20 cellular contexts compared by ENCODE assay signal in the genomic region with DNA sequence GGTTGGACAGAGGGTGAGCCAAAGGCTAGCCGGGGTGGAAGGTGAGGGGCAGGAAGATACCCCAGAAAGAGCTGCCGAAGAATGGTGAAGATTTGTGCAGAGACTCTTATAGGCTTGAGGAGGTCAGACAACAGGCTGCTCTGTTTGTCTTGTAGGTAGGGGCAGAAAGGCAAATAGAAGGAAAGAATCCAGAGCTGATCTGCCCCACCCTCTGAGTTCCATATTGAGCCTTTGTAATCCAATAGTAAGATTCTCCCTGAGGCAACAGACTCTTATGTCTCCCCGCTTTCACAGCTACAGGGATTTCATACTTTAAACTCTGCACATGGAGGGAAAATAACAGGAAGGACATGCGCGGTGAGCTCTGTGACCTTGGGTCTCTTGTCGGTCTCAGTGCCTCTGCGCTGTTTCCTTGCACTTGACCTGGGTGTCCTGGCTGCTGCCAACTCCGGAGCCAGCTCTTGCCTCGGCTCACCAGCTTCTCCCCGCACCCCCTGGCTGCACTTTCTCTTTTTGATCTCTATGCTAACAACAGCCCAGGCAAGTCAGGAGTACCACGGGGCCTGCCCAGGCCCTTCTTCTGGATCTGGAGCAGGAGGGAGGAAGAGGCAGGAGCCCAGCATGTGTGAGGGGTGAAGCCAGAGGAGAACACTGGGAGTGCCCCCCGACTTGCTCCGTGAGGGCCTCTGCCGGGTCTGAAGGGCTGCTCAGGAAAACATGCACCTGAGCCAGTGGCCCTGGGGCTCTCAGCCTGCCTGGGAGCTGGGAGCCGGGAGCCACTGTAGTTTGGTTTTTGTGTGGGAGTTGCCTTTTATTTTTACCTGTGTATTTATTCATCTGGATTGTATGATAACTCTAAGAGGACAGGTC.
DNase-seq lines count a peak whose midpoint lies in the region; ATAC-seq and TF ChIP-seq lines count a peak whose summit lies in the region.
"Had no signal": no experiment of that assay in that cellular context is flagged by ENCODE, and none has a peak within 500 bp of the region (broad histone marks: within the 10 kb centered on the region; RNA-seq: fewer than 3 reads in every experiment).

No MANE protein-coding gene starts in this region.

- ATAC-seq in Right ventricle myocardium inferior (peak; percentile 42), left ventricle myocardium superior (peak; percentile 79)
- ATAC-seq in activated T-cell treated with anti-CD3 and anti-CD28 coated beads, Interleukin-2, amount 50 U/mL, for 72 hours (replicated peaks in 1 of 2), result no peak
- ATAC-seq: K562; naive thymus-derived CD4-positive, alpha-beta T cell; T-cell had no signal

- H3K27ac ChIP-seq in right atrium auricular region (no peak overlapping the region), muscle layer of duodenum (ENCODE audit: low read length) (peak overlapping the region; percentile 33)
- H3K27ac ChIP-seq: GM23248 had no signal

- H3K27ac Mint-ChIP-seq in activated T-cell treated with anti-CD3 and anti-CD28 coated beads, Interleukin-2, amount 50 U/mL, for 72 hours, result no peak overlapping the region
- H3K27ac Mint-ChIP-seq: CD14-positive monocyte; naive thymus-derived CD4-positive, alpha-beta T cell; T-cell had no signal

- H3K36me3 Mint-ChIP-seq in activated T-cell treated with anti-CD3 and anti-CD28 coated beads, Interleukin-2, amount 50 U/mL, for 72 hours (ENCODE audit: insufficient read depth in 2 of 2), result no peaks in the 10 kb centered on the region
- H3K36me3 Mint-ChIP-seq: CD14-positive monocyte; naive thymus-derived CD4-positive, alpha-beta T cell; T-cell had no signal

- TF ChIP-seq CTCF in right atrium auricular region (IDR thresholded peaks at IDR 0.05) (no peak), GM10266 (IDR thresholded peaks at IDR 0.05; ENCODE audit: control insufficient read depth, insufficient read depth, low read depth, missing control alignments) (no peak)

- H3K4me1 Mint-ChIP-seq in activated T-cell treated with anti-CD3 and anti-CD28 coated beads, Interleukin-2, amount 50 U/mL, for 72 hours (ENCODE audit: low read depth), result peaks cover 5% of the 10 kb centered on the region
- H3K4me1 Mint-ChIP-seq: CD14-positive monocyte had no signal

- intact Hi-C loops in Right ventricle myocardium inferior (cut with DNase I) (no loop called here), left ventricle myocardium superior (cut with micrococcal nuclease) (no loop called here)

- no peak overlapping the region for H3K4me3 ChIP-seq in right atrium auricular region
- no peak overlapping the region for H3K4me3 ChIP-seq in muscle layer of duodenum (ENCODE audit: low read depth in 1 of 2, low read length in 2 of 2)
- H3K4me3 ChIP-seq: GM23248, K562, Peyer's patch had no signal

- DNase-seq in Right ventricle myocardium inferior (ENCODE audit: missing footprints) (peak; percentile 72), right atrium auricular region (ENCODE audit: low spot score) (no peak), left ventricle myocardium superior (no peak), NCI-H2196 treated with DMSO at 0.1 percent for 48 hours (lab: John Stamatoyannopoulos, UW; ENCODE audit: unreplicated experiment) (no peak), GM10266 (ENCODE audit: extremely low spot score) (no peak), pons (ENCODE audit: low spot score) (no peak)
- no peak for DNase-seq in activated T-cell treated with anti-CD3 and anti-CD28 coated beads, Interleukin-2, amount 50 U/mL, for 72 hours
- DNase-seq: activated gamma-delta T cell treated with Interleukin-2 at 50 U/mL for 16 hours; DMS79; GM23248; kidney glomerular epithelial cell; naive thymus-derived CD4-positive, alpha-beta T cell; NCI-H1092 treated with DMSO at 0.1 percent for 48 hours; NCI-H774; stimulated activated CD4-positive, alpha-beta T cell treated with anti-CD3 and anti-CD28 coated beads, Interleukin-2, amount 100 ng/mL, for 24 hours; T-cell had no signal

- H3K27me3 Mint-ChIP-seq in activated T-cell treated with anti-CD3 and anti-CD28 coated beads, Interleukin-2, amount 50 U/mL, for 72 hours (ENCODE audit: low read depth), result peaks cover 5% of the 10 kb centered on the region

- H3K4me1 ChIP-seq in right atrium auricular region (no peaks in the 10 kb centered on the region), muscle layer of duodenum (ENCODE audit: control insufficient read depth in 1 of 2, insufficient read depth in 2 of 2, low read length in 2 of 2) (peaks cover 4 to 10% of the 10 kb centered on the region in 2 donors)
- H3K4me1 ChIP-seq: Peyer's patch had no signal

- no peaks in the 10 kb centered on the region for H3K9me3 Mint-ChIP-seq in activated T-cell treated with anti-CD3 and anti-CD28 coated beads, Interleukin-2, amount 50 U/mL, for 72 hours
- H3K9me3 Mint-ChIP-seq: naive thymus-derived CD4-positive, alpha-beta T cell; T-cell had no signal

- H3K27me3 ChIP-seq in right atrium auricular region (no peaks in the 10 kb centered on the region), muscle layer of duodenum (ENCODE audit: low read depth, low read length) (no peaks in the 10 kb centered on the region)
- H3K27me3 ChIP-seq: Peyer's patch had no signal

- H3K9me3 ChIP-seq in right atrium auricular region (no peaks in the 10 kb centered on the region), muscle layer of duodenum (ENCODE audit: control insufficient read depth in 1 of 2, low read length in 2 of 2) (no peaks in the 10 kb centered on the region)
- H3K9me3 ChIP-seq: Peyer's patch had no signal

- H3K36me3 ChIP-seq in right atrium auricular region (no peaks in the 10 kb centered on the region), muscle layer of duodenum (ENCODE audit: control insufficient read depth in 1 of 2, insufficient read depth in 2 of 2, low read length in 2 of 2) (no peaks in the 10 kb centered on the region)
- H3K36me3 ChIP-seq: Peyer's patch had no signal

- no peak overlapping the region for H3K4me3 Mint-ChIP-seq in activated T-cell treated with anti-CD3 and anti-CD28 coated beads, Interleukin-2, amount 50 U/mL, for 72 hours
- H3K4me3 Mint-ChIP-seq: naive thymus-derived CD4-positive, alpha-beta T cell; T-cell had no signal

Comparison
In these comparisons a context has a peak if more than half of its experiments do, and no peak if none do; other contexts are left out.
1. ATAC-seq: peak in Right ventricle myocardium inferior (single experiment) and left ventricle myocardium superior (single experiment); none in activated T-cell treated with anti-CD3 and anti-CD28 coated beads, Interleukin-2, amount 50 U/mL, for 72 hours (0 of 2).